ENCODE assay signal across 21 cellular contexts in genomic region chr3:135811597-135811996, GRCh38.
"Had no signal": no experiment of that assay in that cellular context is flagged by ENCODE, and none has a peak within 500 bp of the region (broad histone marks: within the 10 kb centered on the region; RNA-seq: fewer than 3 reads in every experiment).

No MANE protein-coding gene starts in this region.

- H3K27me3 Mint-ChIP-seq: dendritic cell treated with granulocyte-macrophage colony-stimulating factor and Interleukin-4, amounts not matched to agents 40 ng/mL and 50 ng/mL, for 4 days had no signal

- H3K27ac ChIP-seq: colonic mucosa, epithelial cell of prostate, foreskin keratinocyte, gastroesophageal sphincter, heart right ventricle, left lung, lower lobe of right lung had no signal

- H3K27me3 ChIP-seq: colonic mucosa, foreskin keratinocyte had no signal

- H3K4me1 Mint-ChIP-seq: mesothelial cell of epicardium, naive B cell had no signal

- H3K27ac Mint-ChIP-seq: dendritic cell treated with granulocyte-macrophage colony-stimulating factor and Interleukin-4, amounts not matched to agents 40 ng/mL and 50 ng/mL, for 4 days; effector memory CD8-positive, alpha-beta T cell; endodermal cell; mesothelial cell of epicardium had no signal

- H3K4me3 ChIP-seq: colonic mucosa, gastroesophageal sphincter, heart right ventricle, left lung, lower lobe of right lung, mucosa of descending colon had no signal

- H3K36me3 ChIP-seq: colonic mucosa, gastroesophageal sphincter, heart right ventricle, left lung, lower lobe of right lung had no signal

- DNase-seq: colonic mucosa; cortex of kidney; effector CD8-positive, alpha-beta T cell; effector memory CD8-positive, alpha-beta T cell; endodermal cell; erythroblast; foreskin keratinocyte; heart right ventricle; hippocampal formation; left colon; left lung; left ventricle myocardium superior; lower lobe of right lung; mesenchymal stem cell; mucosa of descending colon; naive B cell had no signal

- H3K9me3 ChIP-seq: colonic mucosa, gastroesophageal sphincter, heart right ventricle, left lung, lower lobe of right lung, mucosa of descending colon had no signal

- H3K4me3 Mint-ChIP-seq: dendritic cell treated with granulocyte-macrophage colony-stimulating factor and Interleukin-4, amounts not matched to agents 40 ng/mL and 50 ng/mL, for 4 days; effector memory CD8-positive, alpha-beta T cell; endodermal cell; mesothelial cell of epicardium; naive B cell had no signal

- H3K36me3 Mint-ChIP-seq: mesothelial cell of epicardium, naive B cell had no signal

- H3K9me3 Mint-ChIP-seq: dendritic cell treated with granulocyte-macrophage colony-stimulating factor and Interleukin-4, amounts not matched to agents 40 ng/mL and 50 ng/mL, for 4 days; endodermal cell; mesothelial cell of epicardium had no signal

- ATAC-seq: effector memory CD8-positive, alpha-beta T cell; esophagus mucosa; foreskin keratinocyte; gastroesophageal sphincter; heart right ventricle; left colon; left lung; left ventricle myocardium superior; lower lobe of right lung; mucosa of descending colon had no signal
